13 cellular contexts compared by ENCODE assay signal in genomic region chr1:160538985-160539651, GRCh38. TPM values are rescaled to one million over a fixed set of nuclear protein-coding genes. Genes with fewer than 3 reads are reported as not detected.
DNase-seq lines count a peak whose midpoint lies in the region; ATAC-seq and TF ChIP-seq lines count a peak whose summit lies in the region.
"Had no signal": no experiment of that assay in that cellular context is flagged by ENCODE, and none has a peak within 500 bp of the region (broad histone marks: within the 10 kb centered on the region; RNA-seq: fewer than 3 reads in every experiment).

No MANE protein-coding gene starts in this region.

- H3K27ac ChIP-seq in colonic mucosa = peak overlapping the region; percentile 89

- H3K4me1 ChIP-seq in colonic mucosa = no peaks in the 10 kb centered on the region

- H3K4me3 ChIP-seq in colonic mucosa = no peak overlapping the region
- H3K4me3 ChIP-seq: cardiac muscle cell had no signal

- CTCF ChIA-PET in activated CD4-positive, alpha-beta T cell treated with anti-CD3 and anti-CD28 coated beads, Interleukin-2, amount 10 ng/mL, durations not matched to agents 7 days and 5 days (lab: Charles Lee) = interaction anchor here (0.6 to 2.4 kb wide), 3 partner anchors 11 to 38 kb away, joined by 3 to 11 read pairs (median 3); no protein-coding TSS in a partner anchor

- peak overlapping the region in 1 of 2 donors; percentile 66 for H3K9ac ChIP-seq in colonic mucosa (ENCODE audit: low read depth in 2 of 2, low read length in 2 of 2)

- H3K36me3 ChIP-seq in colonic mucosa = no peaks in the 10 kb centered on the region
- H3K36me3 ChIP-seq: cardiac muscle cell had no signal

- no peak for DNase-seq in activated CD4-positive, alpha-beta T cell treated with anti-CD3 and anti-CD28 coated beads, Interleukin-2, amount 10 ng/mL, durations not matched to agents 7 days and 5 days
- no peak for DNase-seq in activated CD4-positive, alpha-beta T cell treated with anti-CD3 and anti-CD28 coated beads, Interleukin-2, amount 50 U/mL, for 48 hours
- DNase-seq in NCI-H510A treated with DMSO at 0.1 percent for 48 hours (lab: John Stamatoyannopoulos, UW) (peak; percentile 2), colonic mucosa (peak; percentile 84), iPS-NIHi11 (ENCODE audit: low spot score) (no peak), cerebellum (ENCODE audit: low spot score) (no peak)
- DNase-seq in natural killer cell treated with Interleukin-12 subunit alpha and Interleukin-12 subunit beta and Interleukin-15 and Interleukin-18, amount 100 ng/mL, for 72 hours (ENCODE audit: low spot score) = no peak
- DNase-seq in stimulated activated CD4-positive, alpha-beta T cell treated with anti-CD3 and anti-CD28 coated beads, Interleukin-4, amount 100 ng/mL, for 24 hours = no peak
- DNase-seq: ACHN, NCI-H1048, NCI-H82, nucleus accumbens had no signal

- H3K36me3 Mint-ChIP-seq in activated CD4-positive, alpha-beta T cell treated with anti-CD3 and anti-CD28 coated beads, Interleukin-2, amount 10 ng/mL, durations not matched to agents 7 days and 5 days (ENCODE audit: low read depth) = peaks cover 22% of the 10 kb centered on the region
- H3K36me3 Mint-ChIP-seq in natural killer cell treated with Interleukin-12 subunit alpha and Interleukin-12 subunit beta and Interleukin-15 and Interleukin-18, amount 100 ng/mL, for 72 hours = peaks cover 21% of the 10 kb centered on the region

- H3K9me3 ChIP-seq in colonic mucosa = no peaks in the 10 kb centered on the region

- H3K4me1 Mint-ChIP-seq in activated CD4-positive, alpha-beta T cell treated with anti-CD3 and anti-CD28 coated beads, Interleukin-2, amount 10 ng/mL, durations not matched to agents 7 days and 5 days = peaks cover 42% of the 10 kb centered on the region
- H3K4me1 Mint-ChIP-seq in natural killer cell treated with Interleukin-12 subunit alpha and Interleukin-12 subunit beta and Interleukin-15 and Interleukin-18, amount 100 ng/mL, for 72 hours (ENCODE audit: low read depth in 2 of 2) = peaks cover 32 to 38% of the 10 kb centered on the region in 2 donors

- no peaks in the 10 kb centered on the region for H3K27me3 Mint-ChIP-seq in activated CD4-positive, alpha-beta T cell treated with anti-CD3 and anti-CD28 coated beads, Interleukin-2, amount 10 ng/mL, durations not matched to agents 7 days and 5 days
- H3K27me3 Mint-ChIP-seq in natural killer cell treated with Interleukin-12 subunit alpha and Interleukin-12 subunit beta and Interleukin-15 and Interleukin-18, amount 100 ng/mL, for 72 hours = no peaks in the 10 kb centered on the region

- peak overlapping the region; percentile 94 for H3K27ac Mint-ChIP-seq in activated CD4-positive, alpha-beta T cell treated with anti-CD3 and anti-CD28 coated beads, Interleukin-2, amount 10 ng/mL, durations not matched to agents 7 days and 5 days
- H3K27ac Mint-ChIP-seq in natural killer cell treated with Interleukin-12 subunit alpha and Interleukin-12 subunit beta and Interleukin-15 and Interleukin-18, amount 100 ng/mL, for 72 hours = peak overlapping the region; percentile 87 to 98

- TF ChIP-seq CTCF in colonic mucosa (IDR thresholded peaks at IDR 0.05) = no peak

- POLR2A ChIA-PET in activated CD4-positive, alpha-beta T cell treated with anti-CD3 and anti-CD28 coated beads, Interleukin-2, amount 10 ng/mL, durations not matched to agents 7 days and 5 days (lab: Charles Lee) = no interaction called here

- peaks cover 16% of the 10 kb centered on the region for H3K9me3 Mint-ChIP-seq in activated CD4-positive, alpha-beta T cell treated with anti-CD3 and anti-CD28 coated beads, Interleukin-2, amount 10 ng/mL, durations not matched to agents 7 days and 5 days
- H3K9me3 Mint-ChIP-seq in natural killer cell treated with Interleukin-12 subunit alpha and Interleukin-12 subunit beta and Interleukin-15 and Interleukin-18, amount 100 ng/mL, for 72 hours = peaks cover 10% of the 10 kb centered on the region

- ATAC-seq in natural killer cell treated with Interleukin-12 subunit alpha and Interleukin-12 subunit beta and Interleukin-15 and Interleukin-18, amount 100 ng/mL, for 72 hours = no peak

- H3K27me3 ChIP-seq in colonic mucosa = no peaks in the 10 kb centered on the region
- H3K27me3 ChIP-seq: cardiac muscle cell had no signal

- peak overlapping the region; percentile 33 for H3K4me3 Mint-ChIP-seq in activated CD4-positive, alpha-beta T cell treated with anti-CD3 and anti-CD28 coated beads, Interleukin-2, amount 10 ng/mL, durations not matched to agents 7 days and 5 days
- H3K4me3 Mint-ChIP-seq in natural killer cell treated with Interleukin-12 subunit alpha and Interleukin-12 subunit beta and Interleukin-15 and Interleukin-18, amount 100 ng/mL, for 72 hours = peak overlapping the region; percentile 73

- intact Hi-C loops in colonic mucosa (cut with DNase I) = no loop called here

RNA-seq across cellular contexts. Expression of gene SLAMF6, which starts 16.1 kb away (rescaled TPM):
- 10 to 100 TPM; 25.1 to 33.7 TPM for total RNA-seq in activated CD4-positive, alpha-beta T cell treated with anti-CD3 and anti-CD28 coated beads, Interleukin-2, amount 10 ng/mL, durations not matched to agents 7 days and 5 days
- total RNA-seq in colonic mucosa (1 to 10 TPM; 1.1 to 1.4 TPM), cerebellum (not detected)
- 10 to 100 TPM; 10.9 to 17.7 TPM for total RNA-seq in natural killer cell treated with Interleukin-12 subunit alpha and Interleukin-12 subunit beta and Interleukin-15 and Interleukin-18, amount 100 ng/mL, for 72 hours
- total RNA-seq: cardiac muscle cell had no signal

RNA-seq across cellular contexts. Expression of gene CD84, which starts 40.2 kb away (rescaled TPM):
- total RNA-seq in activated CD4-positive, alpha-beta T cell treated with anti-CD3 and anti-CD28 coated beads, Interleukin-2, amount 10 ng/mL, durations not matched to agents 7 days and 5 days = 10 to 100 TPM; 14.7 to 16.2 TPM
- total RNA-seq in colonic mucosa = 1 to 10 TPM; 1.3 to 3.0 TPM
- total RNA-seq in natural killer cell treated with Interleukin-12 subunit alpha and Interleukin-12 subunit beta and Interleukin-15 and Interleukin-18, amount 100 ng/mL, for 72 hours = 10 to 100 TPM in 1 of 2 donors, 1 to 10 TPM in 1; 3.8 to 13.4 TPM
- 2.1 TPM for total RNA-seq in cerebellum
- total RNA-seq: cardiac muscle cell had no signal

Comparison
In these comparisons a context has a peak if more than half of its experiments do, and no peak if none do; other contexts are left out.
1. DNase-seq: peak in NCI-H510A treated with DMSO at 0.1 percent for 48 hours (single experiment) and colonic mucosa (single experiment); none in activated CD4-positive, alpha-beta T cell treated with anti-CD3 and anti-CD28 coated beads, Interleukin-2, amount 10 ng/mL, durations not matched to agents 7 days and 5 days (single experiment), activated CD4-positive, alpha-beta T cell treated with anti-CD3 and anti-CD28 coated beads, Interleukin-2, amount 50 U/mL, for 48 hours (0 of 2), natural killer cell treated with Interleukin-12 subunit alpha and Interleukin-12 subunit beta and Interleukin-15 and Interleukin-18, amount 100 ng/mL, for 72 hours (single experiment), iPS-NIHi11 (single experiment), stimulated activated CD4-positive, alpha-beta T cell treated with anti-CD3 and anti-CD28 coated beads, Interleukin-4, amount 100 ng/mL, for 24 hours (single experiment) and cerebellum (single experiment).
2. RNA of gene SLAMF6, which starts 16.1 kb away (total RNA-seq): 25.1 to 33.7 TPM in activated CD4-positive, alpha-beta T cell treated with anti-CD3 and anti-CD28 coated beads, Interleukin-2, amount 10 ng/mL, durations not matched to agents 7 days and 5 days and 10.9 to 17.7 TPM in natural killer cell treated with Interleukin-12 subunit alpha and Interleukin-12 subunit beta and Interleukin-15 and Interleukin-18, amount 100 ng/mL, for 72 hours; 1.1 to 1.4 TPM in colonic mucosa and not detected in cerebellum (single experiment); every median in the first group is over 4 times any median in the second.